Comparison of ENCODE assay signal across 11 cellular contexts in the genomic region with DNA sequence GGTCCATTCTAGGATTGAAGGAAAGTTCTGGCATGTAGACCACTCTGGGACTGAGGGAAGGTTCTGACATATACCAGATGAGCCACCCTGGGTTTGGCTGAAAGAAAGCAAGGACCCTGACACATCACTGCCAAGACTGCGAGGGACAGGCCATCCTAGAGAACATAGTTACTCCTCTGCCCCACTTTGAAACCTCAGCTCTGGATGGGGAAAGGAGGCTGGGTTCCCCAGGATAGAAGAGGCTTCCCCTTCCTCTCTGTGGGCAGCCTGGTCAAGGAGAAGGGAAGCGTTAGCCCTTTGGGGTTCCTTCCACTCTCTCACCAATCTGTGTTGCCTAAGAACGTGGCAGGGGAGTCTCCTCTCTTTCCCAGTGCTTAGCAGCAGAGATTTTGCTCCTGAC.
"Had no signal": no experiment of that assay in that cellular context is flagged by ENCODE, and none has a peak within 500 bp of the region (broad histone marks: within the 10 kb centered on the region; RNA-seq: fewer than 3 reads in every experiment).

No MANE protein-coding gene starts in this region.

- H3K9me3 ChIP-seq: esophagus squamous epithelium, pancreas, thoracic aorta, uterus had no signal

- H3K27ac Mint-ChIP-seq: activated naive CD8-positive, alpha-beta T cell treated with anti-CD3 and anti-CD28 coated beads, Interleukin-2, amount 10 ng/mL, durations not matched to agents 7 days and 5 days; activated T-helper 1 cell treated with anti-CD3 and anti-CD28 coated beads, Interleukin-12 subunit alpha, Interleukin-12 subunit beta, Interleukin-2, Interleukin-4 antibody, amounts not matched to agents 30 ng/mL and 10 ng/mL and 1 ng/mL, durations not matched to agents 14 hours and 24 hours and 36 hours; stimulated activated effector memory CD8-positive, alpha-beta T cell treated with anti-CD3 and anti-CD28 coated beads, Interleukin-12 subunit alpha, Interleukin-12 subunit beta, amount 100 ng/mL, for 72 hours; T-helper 2 cell treated with Interferon-gamma antibody and Interleukin-4, amounts not matched to agents 5 μg/mL and 100 μg/mL, for 36 hours had no signal

- H3K4me3 Mint-ChIP-seq: activated naive CD8-positive, alpha-beta T cell treated with anti-CD3 and anti-CD28 coated beads, Interleukin-2, amount 10 ng/mL, durations not matched to agents 7 days and 5 days; activated T-helper 1 cell treated with anti-CD3 and anti-CD28 coated beads, Interleukin-12 subunit alpha, Interleukin-12 subunit beta, Interleukin-2, Interleukin-4 antibody, amounts not matched to agents 30 ng/mL and 10 ng/mL and 1 ng/mL, durations not matched to agents 14 hours and 24 hours and 36 hours; stimulated activated effector memory CD8-positive, alpha-beta T cell treated with anti-CD3 and anti-CD28 coated beads, Interleukin-12 subunit alpha, Interleukin-12 subunit beta, amount 100 ng/mL, for 72 hours; T-helper 2 cell treated with Interferon-gamma antibody and Interleukin-4, amounts not matched to agents 5 μg/mL and 100 μg/mL, for 36 hours had no signal

- H3K36me3 ChIP-seq: esophagus squamous epithelium, pancreas, thoracic aorta, uterus had no signal

- DNase-seq: activated CD4-positive, alpha-beta T cell treated with anti-CD3 and anti-CD28 coated beads, Interleukin-2, amount 50 U/mL, for 1 hour; activated naive CD4-positive, alpha-beta T cell; activated naive CD8-positive, alpha-beta T cell treated with anti-CD3 and anti-CD28 coated beads, Interleukin-2, amount 10 ng/mL, durations not matched to agents 7 days and 5 days; esophagus squamous epithelium had no signal

- H3K4me1 Mint-ChIP-seq: activated naive CD8-positive, alpha-beta T cell treated with anti-CD3 and anti-CD28 coated beads, Interleukin-2, amount 10 ng/mL, durations not matched to agents 7 days and 5 days; stimulated activated effector memory CD8-positive, alpha-beta T cell treated with anti-CD3 and anti-CD28 coated beads, Interleukin-12 subunit alpha, Interleukin-12 subunit beta, amount 100 ng/mL, for 72 hours had no signal

- ATAC-seq: stimulated activated effector memory CD8-positive, alpha-beta T cell treated with anti-CD3 and anti-CD28 coated beads, Interleukin-12 subunit alpha, Interleukin-12 subunit beta, amount 100 ng/mL, for 72 hours had no signal

- FAIRE-seq: colon, pancreas had no signal

- H3K36me3 Mint-ChIP-seq: activated naive CD8-positive, alpha-beta T cell treated with anti-CD3 and anti-CD28 coated beads, Interleukin-2, amount 10 ng/mL, durations not matched to agents 7 days and 5 days; stimulated activated effector memory CD8-positive, alpha-beta T cell treated with anti-CD3 and anti-CD28 coated beads, Interleukin-12 subunit alpha, Interleukin-12 subunit beta, amount 100 ng/mL, for 72 hours had no signal

- H3K27me3 ChIP-seq: pancreas, uterus had no signal

- H3K27ac ChIP-seq: esophagus squamous epithelium, pancreas, thoracic aorta, uterus had no signal

- H3K9me3 Mint-ChIP-seq: activated naive CD8-positive, alpha-beta T cell treated with anti-CD3 and anti-CD28 coated beads, Interleukin-2, amount 10 ng/mL, durations not matched to agents 7 days and 5 days; activated T-helper 1 cell treated with anti-CD3 and anti-CD28 coated beads, Interleukin-12 subunit alpha, Interleukin-12 subunit beta, Interleukin-2, Interleukin-4 antibody, amounts not matched to agents 30 ng/mL and 10 ng/mL and 1 ng/mL, durations not matched to agents 14 hours and 24 hours and 36 hours; stimulated activated effector memory CD8-positive, alpha-beta T cell treated with anti-CD3 and anti-CD28 coated beads, Interleukin-12 subunit alpha, Interleukin-12 subunit beta, amount 100 ng/mL, for 72 hours; T-helper 2 cell treated with Interferon-gamma antibody and Interleukin-4, amounts not matched to agents 5 μg/mL and 100 μg/mL, for 36 hours had no signal

- H3K4me3 ChIP-seq: esophagus squamous epithelium, pancreas, thoracic aorta, uterus had no signal

- H3K4me1 ChIP-seq: pancreas, uterus had no signal
